In genomic region chr14:100664841-100665425, GRCh38 we compare ENCODE assay signal across 15 cellular contexts.
A peak's percentile ranks its signal among the peaks of the same experiment; 100 is the strongest.
DNase-seq lines count a peak whose midpoint lies in the region; ATAC-seq and TF ChIP-seq lines count a peak whose summit lies in the region.
"Had no signal": no experiment of that assay in that cellular context is flagged by ENCODE, and none has a peak within 500 bp of the region (broad histone marks: within the 10 kb centered on the region; RNA-seq: fewer than 3 reads in every experiment).

No MANE protein-coding gene starts in this region.

- POLR2A ChIA-PET in activated CD8-positive, alpha-beta T cell treated with anti-CD3 and anti-CD28 coated beads, Interleukin-2, amount 10 ng/mL, durations not matched to agents 7 days and 5 days (lab: Charles Lee): no interaction called here

- DNase-seq in AG20443 (ENCODE audit: low spot score) (peak; percentile 67), foreskin fibroblast (peak; percentile 70 to 85), prostate gland (ENCODE audit: low spot score) (peak; percentile 30), ascending aorta (ENCODE audit: low spot score in 2 of 2) (no peak)
- no peak for DNase-seq in activated CD8-positive, alpha-beta T cell treated with anti-CD3 and anti-CD28 coated beads, Interleukin-2, amount 10 ng/mL, durations not matched to agents 7 days and 5 days
- DNase-seq: activated CD4-positive, CD25-positive, alpha-beta regulatory T cell; activated T-cell treated with anti-CD3 and anti-CD28 coated beads, Interleukin-2, amount 50 U/mL, for 4 hours; NCI-H2171 treated with DMSO at 0.1 percent for 48 hours had no signal

- no peak for TF ChIP-seq POLR2A in prostate gland (IDR thresholded peaks at IDR 0.05)

- ATAC-seq in GM21737 (IDR thresholded peaks at IDR 0.05; ENCODE audit: unreplicated experiment) (no peak), GM18519 (IDR thresholded peaks at IDR 0.05; ENCODE audit: low FRiP score, unreplicated experiment) (no peak)
- ATAC-seq in activated CD8-positive, alpha-beta T cell treated with anti-CD3 and anti-CD28 coated beads, Interleukin-2, amount 10 ng/mL, durations not matched to agents 7 days and 5 days: no peak
- ATAC-seq: activated T-cell treated with anti-CD3 and anti-CD28 coated beads, Interleukin-2, amount 50 U/mL, for 4 hours had no signal

- H3K4me1 ChIP-seq in prostate gland (replicated peaks) (peaks cover 10% of the 10 kb centered on the region), ascending aorta (no peaks in the 10 kb centered on the region)
- H3K4me1 ChIP-seq: HAP-1 had no signal

- 36% methylated on average over 13 of the region's 13 CpGs for WGBS in prostate gland

- H3K36me3 ChIP-seq in prostate gland (no peaks in the 10 kb centered on the region), ascending aorta (no peaks in the 10 kb centered on the region)
- H3K36me3 ChIP-seq: BLaER1, HAP-1, heart left ventricle had no signal

- no peaks in the 10 kb centered on the region for H3K27me3 ChIP-seq in prostate gland (replicated peaks; ENCODE audit: insufficient read depth)
- no peaks in the 10 kb centered on the region for H3K27me3 ChIP-seq in ascending aorta
- H3K27me3 ChIP-seq: BLaER1 had no signal

- H3K27ac Mint-ChIP-seq in activated CD8-positive, alpha-beta T cell treated with anti-CD3 and anti-CD28 coated beads, Interleukin-2, amount 10 ng/mL, durations not matched to agents 7 days and 5 days: no peak overlapping the region
- H3K27ac Mint-ChIP-seq: dendritic cell treated with granulocyte-macrophage colony-stimulating factor and Interleukin-4, amounts not matched to agents 40 ng/mL and 50 ng/mL, for 4 days had no signal

- no peaks in the 10 kb centered on the region for H3K36me3 Mint-ChIP-seq in activated CD8-positive, alpha-beta T cell treated with anti-CD3 and anti-CD28 coated beads, Interleukin-2, amount 10 ng/mL, durations not matched to agents 7 days and 5 days (ENCODE audit: low read depth)

- H3K27ac ChIP-seq in VCaP (peak overlapping the region; percentile 51), prostate gland (peak overlapping the region; percentile 11 to 40), ascending aorta (no peak overlapping the region)
- H3K27ac ChIP-seq: BLaER1 had no signal

- no peaks in the 10 kb centered on the region for H3K9me3 Mint-ChIP-seq in activated CD8-positive, alpha-beta T cell treated with anti-CD3 and anti-CD28 coated beads, Interleukin-2, amount 10 ng/mL, durations not matched to agents 7 days and 5 days (ENCODE audit: insufficient read depth)
- H3K9me3 Mint-ChIP-seq: activated T-cell treated with anti-CD3 and anti-CD28 coated beads, Interleukin-2, amount 50 U/mL, for 4 hours; dendritic cell treated with granulocyte-macrophage colony-stimulating factor and Interleukin-4, amounts not matched to agents 40 ng/mL and 50 ng/mL, for 4 days had no signal

- no peak overlapping the region for H3K4me3 Mint-ChIP-seq in activated CD8-positive, alpha-beta T cell treated with anti-CD3 and anti-CD28 coated beads, Interleukin-2, amount 10 ng/mL, durations not matched to agents 7 days and 5 days
- H3K4me3 Mint-ChIP-seq: activated T-cell treated with anti-CD3 and anti-CD28 coated beads, Interleukin-2, amount 50 U/mL, for 4 hours; dendritic cell treated with granulocyte-macrophage colony-stimulating factor and Interleukin-4, amounts not matched to agents 40 ng/mL and 50 ng/mL, for 4 days had no signal

- CTCF ChIA-PET in activated CD8-positive, alpha-beta T cell treated with anti-CD3 and anti-CD28 coated beads, Interleukin-2, amount 10 ng/mL, durations not matched to agents 7 days and 5 days (lab: Charles Lee): interaction anchor here (1.3 to 2.0 kb wide), 3 partner anchors 8 to 12 kb away, joined by 3 to 6 read pairs (median 4); no protein-coding TSS in a partner anchor

- TF ChIP-seq CTCF in VCaP (conservative IDR thresholded peaks at IDR 0.05) (no peak), foreskin fibroblast (IDR thresholded peaks at IDR 0.05; ENCODE audit: low read depth, low read length) (no peak), prostate gland (IDR thresholded peaks at IDR 0.05) (no peak), ascending aorta (IDR thresholded peaks at IDR 0.05) (no peak)

- intact Hi-C loops in prostate gland (cut with DNase I): loop anchor here (5.0 to 10.0 kb wide), 4 partner anchors 157 to 962 kb away; no protein-coding TSS in a partner anchor
- intact Hi-C loops in ascending aorta (cut with DNase I): no loop called here

- peaks cover 6% of the 10 kb centered on the region for H3K4me1 Mint-ChIP-seq in activated CD8-positive, alpha-beta T cell treated with anti-CD3 and anti-CD28 coated beads, Interleukin-2, amount 10 ng/mL, durations not matched to agents 7 days and 5 days (ENCODE audit: low read depth)

- H3K4me3 ChIP-seq in foreskin fibroblast (ENCODE audit: low read depth in 1 of 2, low read length in 2 of 2): no peak overlapping the region
- H3K4me3 ChIP-seq in prostate gland: no peak overlapping the region
- H3K4me3 ChIP-seq in ascending aorta: no peak overlapping the region
- H3K4me3 ChIP-seq: BLaER1, HAP-1, heart left ventricle had no signal

- peaks cover 10% of the 10 kb centered on the region for H3K27me3 Mint-ChIP-seq in activated CD8-positive, alpha-beta T cell treated with anti-CD3 and anti-CD28 coated beads, Interleukin-2, amount 10 ng/mL, durations not matched to agents 7 days and 5 days (ENCODE audit: low read depth)

- H3K9me3 ChIP-seq in prostate gland: no peaks in the 10 kb centered on the region
- no peaks in the 10 kb centered on the region for H3K9me3 ChIP-seq in ascending aorta
- H3K9me3 ChIP-seq: BLaER1, HAP-1, heart left ventricle had no signal

Comparison
In these comparisons a context has a peak if more than half of its experiments do, and no peak if none do; other contexts are left out.
1. DNase-seq: peak in AG20443 (single experiment), foreskin fibroblast (2 of 2) and prostate gland (single experiment); none in activated CD8-positive, alpha-beta T cell treated with anti-CD3 and anti-CD28 coated beads, Interleukin-2, amount 10 ng/mL, durations not matched to agents 7 days and 5 days (single experiment) and ascending aorta (0 of 2).
2. H3K27ac ChIP-seq: peak in VCaP (single experiment) and prostate gland (2 of 2); none in ascending aorta (0 of 2).